ENCODE assay signal across 8 cellular contexts in genomic region chr1:23168079-23168461, GRCh38. TPM values are rescaled to one million over a fixed set of nuclear protein-coding genes. Genes with fewer than 3 reads are reported as not detected.
DNase-seq lines count a peak whose midpoint lies in the region; TF ChIP-seq lines count a peak whose summit lies in the region.

No MANE protein-coding gene starts in this region.

- no peak overlapping the region for H2AK5ac ChIP-seq in mesendoderm (ENCODE audit: low read length)

- no peaks in the 10 kb centered on the region for H3K9me2 ChIP-seq in GM23248 (ENCODE audit: insufficient read depth)

- peak overlapping the region; percentile 96 for H2BK120ac ChIP-seq in mesendoderm (ENCODE audit: low read depth, low read length)

- in situ Hi-C loops in GM23248 (cut with MboI), result no loop called here

- H4K8ac ChIP-seq in mesendoderm (ENCODE audit: low read depth, low read length), result no peak overlapping the region

- no peak for TF ChIP-seq POLR2A in thyroid gland (IDR thresholded peaks at IDR 0.05)

- H3K79me1 ChIP-seq in mesendoderm (ENCODE audit: low read length), result peaks cover 6% of the 10 kb centered on the region

- no peak overlapping the region for H3K23ac ChIP-seq in mesendoderm (ENCODE audit: low read length)

- WGBS in GM23248 (ENCODE audit: low coverage in 1 of 2, low lambda C conversion rate in 2 of 2, missing lambda C conversion rate in 2 of 2), 2 experiments, result 0 to 2% methylated on average over 4 to 35 of the region's 50 CpGs
- no CpG with 5 or more reads among the region's 50 CpGs for WGBS in mesendoderm (ENCODE audit: extremely low coverage, insufficient coverage, low lambda C conversion rate)
- WGBS in thyroid gland, 2 donors, result 0% methylated on average over 5 to 23 of the region's 50 CpGs

- no peak overlapping the region for H2AFZ ChIP-seq in GM23248

- H3F3A ChIP-seq in GM23248 (ENCODE audit: insufficient read depth), result peaks cover 37% of the 10 kb centered on the region

- peaks cover 17% of the 10 kb centered on the region for H4K20me1 ChIP-seq in GM23248 (ENCODE audit: insufficient read depth)

- H3K27ac ChIP-seq in AG04450 (ENCODE audit: low read depth, low read length) (peak overlapping the region; percentile 91), GM23248 (peak overlapping the region; percentile 94), coronary artery (peak overlapping the region; percentile 83 to 97), mesendoderm (ENCODE audit: low read depth, low read length) (peak overlapping the region; percentile 92), thyroid gland (peak overlapping the region; percentile 83 to 92 (median 91))

- H3K4me2 ChIP-seq in GM23248 (ENCODE audit: unreplicated experiment) (peak overlapping the region; percentile 86), mesendoderm (ENCODE audit: low read length) (peak overlapping the region; percentile 7)

- POLR2A ChIA-PET in AG04450 (lab: Yijun Ruan, JAX), result interaction anchor here (0.6 to 1.8 kb wide), 8 partner anchors 10 to 227 kb away, joined by 3 to 18 read pairs (median 4); no protein-coding TSS in a partner anchor

- intact Hi-C loops in thyroid gland (cut with DNase I), result no loop called here

- H3K79me2 ChIP-seq in GM23248 (ENCODE audit: insufficient read depth) (peaks cover 48% of the 10 kb centered on the region), mesendoderm (ENCODE audit: control insufficient read depth, insufficient read depth, low read length) (peaks cover 41% of the 10 kb centered on the region)

- H3K36me3 ChIP-seq in GM23248 (ENCODE audit: low read depth), result no peaks in the 10 kb centered on the region
- no peaks in the 10 kb centered on the region for H3K36me3 ChIP-seq in mesendoderm (ENCODE audit: control insufficient read depth, insufficient read depth, low read length)
- H3K36me3 ChIP-seq in thyroid gland, result no peaks in the 10 kb centered on the region

- peak overlapping the region; percentile 95 for H3K9ac ChIP-seq in GM23248
- H3K9ac ChIP-seq in mesendoderm (ENCODE audit: low read length), result peak overlapping the region; percentile 91

- DNase-seq in AG04450 (ENCODE audit: low read depth, low spot score), result no peak
- peak; percentile 69 for DNase-seq in GM23248
- DNase-seq in T-helper 1 cell, result peak in 4 of 5 donors; percentile 19 to 40 (median 22)
- DNase-seq in coronary artery (ENCODE audit: low spot score), result no peak
- no peak for DNase-seq in mesendoderm
- peak; percentile 30 to 32 for DNase-seq in thyroid gland
- DNase-seq in AG08396 (ENCODE audit: low spot score), result no peak
- DNase-seq in NCI-H187 (lab: John Stamatoyannopoulos, UW), result no peak

- H3K4me3 ChIP-seq in AG04450 (ENCODE audit: low read depth, low read length), result peak overlapping the region; percentile 83
- peak overlapping the region; percentile 75 for H3K4me3 ChIP-seq in GM23248
- peak overlapping the region; percentile 94 for H3K4me3 ChIP-seq in coronary artery
- peak overlapping the region; percentile 81 for H3K4me3 ChIP-seq in mesendoderm (ENCODE audit: low read length)
- peak overlapping the region; percentile 75 to 98 (median 92) for H3K4me3 ChIP-seq in thyroid gland (replicated peaks in 1 of 3)

- peak overlapping the region; percentile 95 for H3K4ac ChIP-seq in mesendoderm (ENCODE audit: low read depth, low read length)

- H2BK5ac ChIP-seq in mesendoderm (ENCODE audit: low read length), result no peak overlapping the region

- no peak overlapping the region for H4K5ac ChIP-seq in mesendoderm (ENCODE audit: low read length)

- no peak overlapping the region for H2BK15ac ChIP-seq in mesendoderm (replicated peaks; ENCODE audit: low read depth)

- H3K27me3 ChIP-seq in AG04450 (ENCODE audit: control insufficient read depth, insufficient read depth, low read length), result no peaks in the 10 kb centered on the region
- H3K27me3 ChIP-seq in GM23248 (replicated peaks; ENCODE audit: insufficient read depth), result no peaks in the 10 kb centered on the region
- H3K27me3 ChIP-seq in mesendoderm (ENCODE audit: insufficient read depth, low read length, poor library complexity), result no peaks in the 10 kb centered on the region
- no peaks in the 10 kb centered on the region for H3K27me3 ChIP-seq in thyroid gland

- H3K4me1 ChIP-seq in GM23248 (ENCODE audit: insufficient read depth), result peaks cover 38% of the 10 kb centered on the region
- no peaks in the 10 kb centered on the region for H3K4me1 ChIP-seq in mesendoderm (ENCODE audit: control insufficient read depth, low read depth, low read length)
- peaks cover 11 to 28% of the 10 kb centered on the region in 2 donors for H3K4me1 ChIP-seq in thyroid gland

- TF ChIP-seq CTCF in AG04450 (IDR thresholded peaks at IDR 0.05; ENCODE audit: low read depth, low read length) (no peak), coronary artery (IDR thresholded peaks at IDR 0.05) (no peak), thyroid gland (IDR thresholded peaks at IDR 0.05) (no peak)

- CTCF ChIA-PET in AG04450 (lab: Charles Lee), result interaction anchor here (1.3 to 1.6 kb wide), 3 partner anchors 8 to 69 kb away, joined by 5 to 8 read pairs (median 8); no protein-coding TSS in a partner anchor

- H3K18ac ChIP-seq in mesendoderm (ENCODE audit: low read length), result peak overlapping the region; percentile 100

- H3K9me3 ChIP-seq in AG04450 (ENCODE audit: control insufficient read depth, insufficient read depth, low read length) (peaks cover 4% of the 10 kb centered on the region; the same call in 1 of the 2 replicates), GM23248 (ENCODE audit: low read depth) (no peaks in the 10 kb centered on the region), thyroid gland (no peaks in the 10 kb centered on the region)

- H3K56ac ChIP-seq in mesendoderm (ENCODE audit: low read length), result peak overlapping the region; percentile 91

RNA-seq across cellular contexts. Expression of gene LUZP1, which starts 0.6 kb away (rescaled TPM):
- polyA plus RNA-seq in AG04450 (2011; rRNA removed) (32.4 and 39.4 TPM in 2 replicates), GM23248 (2016; fragmentation: Nextera tagmentation; extraction: Ambion mirVana) (52.2 and 55.8 TPM in 2 replicates)
- polyA minus RNA-seq in AG04450 (2011; rRNA and poly(A)+ RNA removed), result 65.4 and 66.9 TPM in 2 replicates
- 28.1 and 35.0 TPM in 2 replicates for total RNA-seq in GM23248 (2014; rRNA removed; shearing (Covaris generic))
- polyA plus RNA-seq in mesendoderm (2013, experiment 1 of 2), result 55.0 TPM
- 55.3 TPM for polyA plus RNA-seq in mesendoderm (2013, experiment 2 of 2)
- total RNA-seq in thyroid gland, result 10 to 100 TPM; 21.4 to 28.2 (median 25.0) TPM

RNA-seq across cellular contexts. Expression of gene HTR1D, which starts 49.2 kb away (rescaled TPM):
- polyA plus RNA-seq in AG04450 (2011; rRNA removed), result 0.07 and 0.11 TPM in 2 replicates
- polyA minus RNA-seq in AG04450 (2011; rRNA and poly(A)+ RNA removed), result 0.14 TPM in 1 of 2 replicates, not detected in the other
- total RNA-seq in GM23248 (2014; rRNA removed; shearing (Covaris generic)), result not detected in 2 replicates
- polyA plus RNA-seq in GM23248 (2016; fragmentation: Nextera tagmentation; extraction: Ambion mirVana), result not detected in 2 replicates
- 0.07 TPM for polyA plus RNA-seq in mesendoderm (2013, experiment 1 of 2)
- 0.07 TPM for polyA plus RNA-seq in mesendoderm (2013, experiment 2 of 2)
- total RNA-seq in thyroid gland, result not detected

Comparison
In these comparisons a context has a peak if more than half of its experiments do, and no peak if none do; other contexts are left out.
1. DNase-seq: peak in GM23248 (single experiment), T-helper 1 cell (4 of 5) and thyroid gland (2 of 2); none in AG04450 (single experiment), coronary artery (single experiment), mesendoderm (single experiment), AG08396 (single experiment) and NCI-H187 (0 of 2).
2. Peak in every context shown above with its lines, with median percentiles within 50 percentile points of each other: H3K27ac ChIP-seq and H3K4me3 ChIP-seq.